Comparison of ENCODE assay signal across 23 cellular contexts in genomic region chr4:152050098-152050497, GRCh38.
DNase-seq lines count a peak whose midpoint lies in the region; ATAC-seq and TF ChIP-seq lines count a peak whose summit lies in the region.
"Had no signal": no experiment of that assay in that cellular context is flagged by ENCODE, and none has a peak within 500 bp of the region (broad histone marks: within the 10 kb centered on the region; RNA-seq: fewer than 3 reads in every experiment).

No MANE protein-coding gene starts in this region.

- peak; percentile 14 for DNase-seq in NCI-H2029 treated with DMSO at 0.1 percent for 48 hours (lab: John Stamatoyannopoulos, UW)
- no peak for DNase-seq in NCI-H2029 (lab: John Stamatoyannopoulos, UW)
- peak; percentile 58 for DNase-seq in NCI-H510A (lab: John Stamatoyannopoulos, UW)
- no peak for DNase-seq in left lung
- DNase-seq in upper lobe of left lung = peak in 1 of 2 donors; percentile 56
- DNase-seq in brain microvascular endothelial cell = no peak
- no peak for DNase-seq in transverse colon
- DNase-seq: AML-193; Caco-2; CD4-positive, alpha-beta T cell; DMS153; DND-41; EL; GOT3; H7; HFFc6 had no signal

- TF ChIP-seq CTCF in left lung (IDR thresholded peaks at IDR 0.05) (no peak), upper lobe of left lung (IDR thresholded peaks at IDR 0.05) (no peak), brain microvascular endothelial cell (IDR thresholded peaks at IDR 0.05; ENCODE audit: low read depth, low read length, missing control alignments) (no peak), transverse colon (IDR thresholded peaks at IDR 0.05) (no peak)

- H3K36me3 ChIP-seq in left lung (no peaks in the 10 kb centered on the region), upper lobe of left lung (no peaks in the 10 kb centered on the region), brain microvascular endothelial cell (replicated peaks) (no peaks in the 10 kb centered on the region), transverse colon (no peaks in the 10 kb centered on the region)

- no peak overlapping the region for H3K27ac ChIP-seq in left lung
- no peak overlapping the region for H3K27ac ChIP-seq in upper lobe of left lung
- H3K27ac ChIP-seq in brain microvascular endothelial cell = no peak overlapping the region
- no peak overlapping the region for H3K27ac ChIP-seq in transverse colon
- H3K27ac ChIP-seq: 22Rv1, A549, C4-2B, HL-60 had no signal

- in situ Hi-C loops in brain microvascular endothelial cell (cut with HindIII; ENCODE audit: low pct_ligation_motif_present, low sequenced_read_pairs) (no loop called here), transverse colon (cut with MboI; ENCODE audit: low pct_ligation_motif_present in 1 of 4, low pct_unique_long_range_greater_than_20kb in 1 of 4, low sequenced_read_pairs in 3 of 4) (no loop called here)

- TF ChIP-seq POLR2A in upper lobe of left lung (IDR thresholded peaks at IDR 0.05) = no peak
- no peak for TF ChIP-seq POLR2A in transverse colon (IDR thresholded peaks at IDR 0.05)

- H3K4me3 ChIP-seq in left lung (no peak overlapping the region), upper lobe of left lung (no peak overlapping the region), brain microvascular endothelial cell (ENCODE audit: low read depth, low read length) (no peak overlapping the region), transverse colon (no peak overlapping the region)
- H3K4me3 ChIP-seq: A549, GM12878 had no signal

- no peak for TF ChIP-seq EP300 in upper lobe of left lung (IDR thresholded peaks at IDR 0.05)
- TF ChIP-seq EP300 in transverse colon (IDR thresholded peaks at IDR 0.05; ENCODE audit: low read depth) = no peak

- H3K4me1 ChIP-seq in left lung (peaks cover 0 to 4% of the 10 kb centered on the region in 2 donors), upper lobe of left lung (peaks cover 0 to 9% (median 4%) of the 10 kb centered on the region in 4 donors), transverse colon (peaks cover 9 to 10% (median 9%) of the 10 kb centered on the region in 4 donors)
- H3K4me1 ChIP-seq: A549, Caco-2 had no signal

- ATAC-seq in left lung = peak; percentile 69
- ATAC-seq in upper lobe of left lung (ENCODE audit: low FRiP score in 2 of 2) = peak; percentile 24 to 67
- ATAC-seq in GM18502 (IDR thresholded peaks at IDR 0.05; ENCODE audit: poor library complexity, unreplicated experiment) = no peak
- ATAC-seq: A549, GM12878, HCT116 had no signal

- H3K9me3 ChIP-seq in left lung (no peaks in the 10 kb centered on the region), upper lobe of left lung (no peaks in the 10 kb centered on the region), transverse colon (no peaks in the 10 kb centered on the region)
- H3K9me3 ChIP-seq: A549, Caco-2 had no signal

- H3K27me3 ChIP-seq in left lung (peaks cover 0 to 13% of the 10 kb centered on the region in 2 donors), upper lobe of left lung (no peaks in the 10 kb centered on the region), brain microvascular endothelial cell (replicated peaks) (peaks cover 19% of the 10 kb centered on the region), transverse colon (peaks cover 14% of the 10 kb centered on the region)

- 71 to 72% methylated on average over 3 of the region's 3 CpGs for WGBS in upper lobe of left lung, 2 donors
- WGBS in transverse colon (ENCODE audit: low coverage in 1 of 2), 2 donors = 91% methylated on average over 3 of the region's 3 CpGs; no CpG with 5 or more reads in 1 of the 2 donors

- intact Hi-C loops in left lung (cut with DNase I) = no loop called here
- intact Hi-C loops in transverse colon (cut with DNase I; ENCODE audit: low total_unique reads) = no loop called here

Comparison
In these comparisons a context has a peak if more than half of its experiments do, and no peak if none do; other contexts are left out.
1. DNase-seq: peak in NCI-H2029 treated with DMSO at 0.1 percent for 48 hours (single experiment) and NCI-H510A (single experiment); none in NCI-H2029 (single experiment), left lung (0 of 2), brain microvascular endothelial cell (single experiment) and transverse colon (single experiment).